Comparison of ENCODE assay signal across 1 cellular context in genomic region chr5:59360130-59360555, GRCh38.
TF ChIP-seq lines count a peak whose summit lies in the region.

No MANE protein-coding gene starts in this region.

TF ChIP-seq in HEK293, 187 proteins besides CTCF, POLR2A, EP300 and RAD21 (continued from another document):
- no peak for TF ChIP-seq ZNF560 (tag by site-specific recombination; IDR thresholded peaks at IDR 0.05; ENCODE audit: borderline replicate concordance)
- TF ChIP-seq IKZF3 (tag by site-specific recombination; IDR thresholded peaks at IDR 0.05): peak; percentile 58; the same call in 1 of the 2 replicates
- TF ChIP-seq ZNF335 (tag by site-specific recombination; conservative IDR thresholded peaks at IDR 0.05): peak; percentile 73
- peak; percentile 75 for TF ChIP-seq SP7 (tag by site-specific recombination; IDR thresholded peaks at IDR 0.05)
- TF ChIP-seq PRDM10 (tag by site-specific recombination; IDR thresholded peaks at IDR 0.05): peak; percentile 10; the same call in 1 of the 2 replicates
- no peak for TF ChIP-seq ZBTB48 (tag by site-specific recombination; IDR thresholded peaks at IDR 0.05)
- TF ChIP-seq ZNF302 (tag by site-specific recombination; IDR thresholded peaks at IDR 0.05; ENCODE audit: low read depth): no peak
- TF ChIP-seq, protein P1, sequence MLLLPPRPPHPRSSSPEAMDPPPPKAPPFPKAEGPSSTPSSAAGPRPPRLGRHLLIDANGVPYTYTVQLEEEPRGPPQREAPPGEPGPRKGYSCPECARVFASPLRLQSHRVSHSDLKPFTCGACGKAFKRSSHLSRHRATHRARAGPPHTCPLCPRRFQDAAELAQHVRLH (tag by site-specific recombination; IDR thresholded peaks at IDR 0.05): peak; percentile 72
- TF ChIP-seq PATZ1 (tag by site-specific recombination; IDR thresholded peaks at IDR 0.05): 0 out of 2 replicates have a peak, but pooled peaks have one; percentile 13
- TF ChIP-seq SALL2 (tag by site-specific recombination; IDR thresholded peaks at IDR 0.05; ENCODE audit: borderline replicate concordance): no peak
- no peak for TF ChIP-seq ZNF175 (tag by site-specific recombination; IDR thresholded peaks at IDR 0.05)
- TF ChIP-seq ZEB2 (tag by site-specific recombination; IDR thresholded peaks at IDR 0.05): peak; percentile 64; the same call in 1 of the 2 replicates
- peak; percentile 90 for TF ChIP-seq ZNF10 (tag by site-specific recombination; IDR thresholded peaks at IDR 0.05)
- TF ChIP-seq, protein P2, sequence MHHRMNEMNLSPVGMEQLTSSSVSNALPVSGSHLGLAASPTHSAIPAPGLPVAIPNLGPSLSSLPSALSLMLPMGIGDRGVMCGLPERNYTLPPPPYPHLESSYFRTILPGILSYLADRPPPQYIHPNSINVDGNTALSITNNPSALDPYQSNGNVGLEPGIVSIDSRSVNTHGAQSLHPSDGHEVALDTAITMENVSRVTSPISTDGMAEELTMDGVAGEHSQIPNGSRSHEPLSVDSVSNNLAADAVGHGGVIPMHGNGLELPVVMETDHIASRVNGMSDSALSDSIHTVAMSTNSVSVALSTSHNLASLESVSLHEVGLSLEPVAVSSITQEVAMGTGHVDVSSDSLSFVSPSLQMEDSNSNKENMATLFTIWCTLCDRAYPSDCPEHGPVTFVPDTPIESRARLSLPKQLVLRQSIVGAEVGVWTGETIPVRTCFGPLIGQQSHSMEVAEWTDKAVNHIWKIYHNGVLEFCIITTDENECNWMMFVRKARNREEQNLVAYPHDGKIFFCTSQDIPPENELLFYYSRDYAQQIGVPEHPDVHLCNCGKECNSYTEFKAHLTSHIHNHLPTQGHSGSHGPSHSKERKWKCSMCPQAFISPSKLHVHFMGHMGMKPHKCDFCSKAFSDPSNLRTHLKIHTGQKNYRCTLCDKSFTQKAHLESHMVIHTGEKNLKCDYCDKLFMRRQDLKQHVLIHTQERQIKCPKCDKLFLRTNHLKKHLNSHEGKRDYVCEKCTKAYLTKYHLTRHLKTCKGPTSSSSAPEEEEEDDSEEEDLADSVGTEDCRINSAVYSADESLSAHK (tag by site-specific recombination; IDR thresholded peaks at IDR 0.05): peak; percentile 24; the same call in 1 of the 2 replicates
- TF ChIP-seq ZNF777 (tag by site-specific recombination; IDR thresholded peaks at IDR 0.05; ENCODE audit: borderline replicate concordance): no peak
- peak; percentile 91 for TF ChIP-seq ZBTB17 (tag by site-specific recombination; IDR thresholded peaks at IDR 0.05)
TF ChIP-seq in HEK293: peak in this region for 13.
